ENCODE assay signal across 1 cellular context in genomic region chr20:49610701-49611538, GRCh38.
TF ChIP-seq lines count a peak whose summit lies in the region.

No MANE protein-coding gene starts in this region.

TF ChIP-seq in HepG2, 621 proteins besides CTCF, POLR2A, EP300 and RAD21 (continued from another document and continues in another):
- peak; percentile 64 for TF ChIP-seq ZNF354B (CRISPR knock-in tag; IDR thresholded peaks at IDR 0.05)
- peak; percentile 39 for TF ChIP-seq SP5 (CRISPR knock-in tag; IDR thresholded peaks at IDR 0.05; ENCODE audit: borderline replicate concordance, low read depth)
- TF ChIP-seq SCMH1 (CRISPR knock-in tag; IDR thresholded peaks at IDR 0.05; ENCODE audit: borderline replicate concordance): no peak
- peak; percentile 71 for TF ChIP-seq ZFX (CRISPR knock-in tag; IDR thresholded peaks at IDR 0.05; ENCODE audit: low read depth)
- 0 out of 2 replicates have a peak, but pooled peaks have one; percentile 9 for TF ChIP-seq MTERF4 (CRISPR knock-in tag; IDR thresholded peaks at IDR 0.05)
- no peak; the same call in 1 of the 2 replicates for TF ChIP-seq ZMAT5 (CRISPR knock-in tag; IDR thresholded peaks at IDR 0.05; ENCODE audit: borderline replicate concordance, low read depth)
- no peak for TF ChIP-seq LRRFIP1 (CRISPR knock-in tag; conservative IDR thresholded peaks at IDR 0.05)
- TF ChIP-seq TEAD3 (CRISPR knock-in tag; optimal IDR thresholded peaks at IDR 0.05; ENCODE audit: borderline replicate concordance): peak; percentile 84
- peak; percentile 65 for TF ChIP-seq ELF3 (CRISPR knock-in tag; IDR thresholded peaks at IDR 0.05)
- TF ChIP-seq ZNF780A (CRISPR knock-in tag; IDR thresholded peaks at IDR 0.05): no peak
- no peak for TF ChIP-seq GMEB2 (CRISPR knock-in tag; IDR thresholded peaks at IDR 0.05; ENCODE audit: low read depth)
- TF ChIP-seq ARID3A (IDR thresholded peaks at IDR 0.05; ENCODE audit: low read depth, low read length): peak; percentile 58; the same call in 1 of the 2 replicates
- no peak for TF ChIP-seq HES4 (CRISPR knock-in tag; IDR thresholded peaks at IDR 0.05; ENCODE audit: borderline replicate concordance)
- TF ChIP-seq HOXA7 (CRISPR knock-in tag; IDR thresholded peaks at IDR 0.05): no peak
- TF ChIP-seq CBX5 (CRISPR knock-in tag; IDR thresholded peaks at IDR 0.05; ENCODE audit: borderline replicate concordance): peak; percentile 97
- TF ChIP-seq CSRNP2 (CRISPR knock-in tag; conservative IDR thresholded peaks at IDR 0.05; ENCODE audit: low read depth): no peak
- peak; percentile 96 for TF ChIP-seq REPIN1 (CRISPR knock-in tag; IDR thresholded peaks at IDR 0.05; ENCODE audit: borderline replicate concordance, low read depth)
- peak; percentile 83; the same call in 1 of the 2 replicates for TF ChIP-seq ZNF704 (CRISPR knock-in tag; IDR thresholded peaks at IDR 0.05; ENCODE audit: borderline replicate concordance)
- peak; percentile 63; the same call in 1 of the 2 replicates for TF ChIP-seq FOXA3 (CRISPR knock-in tag; IDR thresholded peaks at IDR 0.05)
- peak; percentile 78 for TF ChIP-seq RXRB (CRISPR knock-in tag; IDR thresholded peaks at IDR 0.05; ENCODE audit: borderline replicate concordance)
- no peak; the same call in 1 of the 2 replicates for TF ChIP-seq ZNF546 (CRISPR knock-in tag; conservative IDR thresholded peaks at IDR 0.05)
- TF ChIP-seq THAP11 (CRISPR knock-in tag; IDR thresholded peaks at IDR 0.05): peak; percentile 70
- TF ChIP-seq ADNP (CRISPR knock-in tag; IDR thresholded peaks at IDR 0.05): peak; percentile 75
- TF ChIP-seq REXO4 (CRISPR knock-in tag; IDR thresholded peaks at IDR 0.05; ENCODE audit: borderline replicate concordance): no peak
- no peak for TF ChIP-seq TCF7 (IDR thresholded peaks at IDR 0.05; ENCODE audit: low read depth)
- no peak; the same call in 1 of the 2 replicates for TF ChIP-seq DRAP1 (CRISPR knock-in tag; IDR thresholded peaks at IDR 0.05)
- peak; percentile 31; the same call in 1 of the 2 replicates for TF ChIP-seq HMGXB3 (CRISPR knock-in tag; IDR thresholded peaks at IDR 0.05; ENCODE audit: borderline replicate concordance)
- TF ChIP-seq ZNF878 (CRISPR knock-in tag; IDR thresholded peaks at IDR 0.05): no peak
- TF ChIP-seq BHLHE40 (IDR thresholded peaks at IDR 0.05; ENCODE audit: low read length): peak; percentile 58
- no peak for TF ChIP-seq NKX3-1 (CRISPR knock-in tag; IDR thresholded peaks at IDR 0.05)
- TF ChIP-seq ZFP41 (CRISPR knock-in tag; IDR thresholded peaks at IDR 0.05; ENCODE audit: borderline replicate concordance): peak; percentile 94; the same call in 1 of the 2 replicates
- no peak; the same call in 1 of the 2 replicates for TF ChIP-seq YEATS2 (CRISPR knock-in tag; IDR thresholded peaks at IDR 0.05; ENCODE audit: borderline replicate concordance)
- no peak for TF ChIP-seq AKNA (CRISPR knock-in tag; IDR thresholded peaks at IDR 0.05; ENCODE audit: borderline replicate concordance)
- TF ChIP-seq ZNF333 (CRISPR knock-in tag; IDR thresholded peaks at IDR 0.05; ENCODE audit: borderline replicate concordance): peak; percentile 97
- no peak for TF ChIP-seq ARNT (IDR thresholded peaks at IDR 0.05)
- TF ChIP-seq TFDP2 (CRISPR knock-in tag; IDR thresholded peaks at IDR 0.05): peak; percentile 69
